8 cellular contexts compared by ENCODE assay signal in genomic region chr3:101724329-101725191, GRCh38. TPM values are rescaled to one million over a fixed set of nuclear protein-coding genes. Genes with fewer than 3 reads are reported as not detected.
A peak's percentile ranks its signal among the peaks of the same experiment; 100 is the strongest.
DNase-seq lines count a peak whose midpoint lies in the region; ATAC-seq, FAIRE-seq and TF ChIP-seq lines count a peak whose summit lies in the region.

TSS of gene CEP97 (plus strand) at chr3:101724614. CDS start at chr3:101724677, 63 bp downstream.

- H3K4me3 ChIP-seq in ascending aorta: peak within 1 kb of the TSS; percentile 70 to 75
- H3K4me3 ChIP-seq in rectal smooth muscle tissue (ENCODE audit: low read length): peak within 1 kb of the TSS; percentile 98

- no peaks in the 10 kb centered on the region for H3K27me3 ChIP-seq in ascending aorta
- H3K27me3 ChIP-seq in rectal smooth muscle tissue (ENCODE audit: control insufficient read depth, insufficient read depth, low read length): no peaks in the 10 kb centered on the region

- DNase-seq in NCI-H187 treated with DMSO at 0.1 percent for 48 hours (lab: John Stamatoyannopoulos, UW): peak; percentile 82
- DNase-seq in ascending aorta (ENCODE audit: low spot score in 2 of 2): peak; percentile 80 to 96
- peak; percentile 79 for DNase-seq in hepatic stellate cell (ENCODE audit: low spot score)
- no peak for DNase-seq in D721Med (ENCODE audit: insufficient read length, low spot score)

- TF ChIP-seq CTCF in ascending aorta (IDR thresholded peaks at IDR 0.05) (peak in 1 of 3 experiments; percentile 6), D721Med (IDR thresholded peaks at IDR 0.05; ENCODE audit: insufficient read depth, missing control alignments) (no peak)

- intact Hi-C loops in T-helper 2 cell treated with Interferon-gamma antibody and Interleukin-4, amounts not matched to agents 100 ng/mL and 5 ng/mL, for 36 hours (cut with micrococcal nuclease): loop anchor here (1.0 to 2.0 kb wide), 7 partner anchors 38 to 162 kb away; partner anchors contain the start of genes NXPE3, PCNP, RPL24 and ZBTB11
- intact Hi-C loops in ascending aorta (cut with DNase I): loop anchor here (1.0 to 5.0 kb wide), 4 partner anchors 38 to 150 kb away; partner anchors contain the start of genes NFKBIZ, NXPE3, PCNP and RPL24

- ATAC-seq in GM18499 (IDR thresholded peaks at IDR 0.05; ENCODE audit: insufficient read depth, unreplicated experiment): peak; percentile 72
- peak; percentile 87 for ATAC-seq in HG02943 (IDR thresholded peaks at IDR 0.05; ENCODE audit: low read depth, unreplicated experiment)

- H3K4me1 ChIP-seq in ascending aorta: peaks cover 0 to 4% of the 10 kb centered on the region in 2 donors
- no peaks in the 10 kb centered on the region for H3K4me1 ChIP-seq in rectal smooth muscle tissue (ENCODE audit: control insufficient read depth, insufficient read depth, low read length)

- H3K27ac ChIP-seq in ascending aorta (peak within 1 kb of the TSS; percentile 54 to 72), rectal smooth muscle tissue (ENCODE audit: low read depth, low read length) (peak within 1 kb of the TSS; percentile 62)

- H3K36me3 ChIP-seq in ascending aorta: no peaks in the 10 kb centered on the region
- H3K36me3 ChIP-seq in rectal smooth muscle tissue (ENCODE audit: control insufficient read depth, insufficient read depth, low read length): no peaks in the 10 kb centered on the region

- H3K9me3 ChIP-seq in ascending aorta: no peaks in the 10 kb centered on the region

- no peak for FAIRE-seq in D721Med (lab: Jason Lieb, UNC)

- peak within 1 kb of the TSS; percentile 86 for H3K9ac ChIP-seq in rectal smooth muscle tissue (ENCODE audit: low read length)

RNA-seq across cellular contexts. Expression of gene CEP97, which starts in this region (rescaled TPM):
- total RNA-seq in T-helper 2 cell treated with Interferon-gamma antibody and Interleukin-4, amounts not matched to agents 100 ng/mL and 5 ng/mL, for 36 hours: 22.0 and 22.3 TPM in 2 replicates
- 1.3 TPM for total RNA-seq in ascending aorta

Comparison
In these comparisons a context has a peak if more than half of its experiments do, and no peak if none do; other contexts are left out.
1. RNA of gene CEP97 (total RNA-seq): 22.0 to 22.3 TPM in T-helper 2 cell treated with Interferon-gamma antibody and Interleukin-4, amounts not matched to agents 100 ng/mL and 5 ng/mL, for 36 hours; 1.3 TPM in ascending aorta (single experiment); every median in the first group is over 10 times any median in the second.